In the genomic region with DNA sequence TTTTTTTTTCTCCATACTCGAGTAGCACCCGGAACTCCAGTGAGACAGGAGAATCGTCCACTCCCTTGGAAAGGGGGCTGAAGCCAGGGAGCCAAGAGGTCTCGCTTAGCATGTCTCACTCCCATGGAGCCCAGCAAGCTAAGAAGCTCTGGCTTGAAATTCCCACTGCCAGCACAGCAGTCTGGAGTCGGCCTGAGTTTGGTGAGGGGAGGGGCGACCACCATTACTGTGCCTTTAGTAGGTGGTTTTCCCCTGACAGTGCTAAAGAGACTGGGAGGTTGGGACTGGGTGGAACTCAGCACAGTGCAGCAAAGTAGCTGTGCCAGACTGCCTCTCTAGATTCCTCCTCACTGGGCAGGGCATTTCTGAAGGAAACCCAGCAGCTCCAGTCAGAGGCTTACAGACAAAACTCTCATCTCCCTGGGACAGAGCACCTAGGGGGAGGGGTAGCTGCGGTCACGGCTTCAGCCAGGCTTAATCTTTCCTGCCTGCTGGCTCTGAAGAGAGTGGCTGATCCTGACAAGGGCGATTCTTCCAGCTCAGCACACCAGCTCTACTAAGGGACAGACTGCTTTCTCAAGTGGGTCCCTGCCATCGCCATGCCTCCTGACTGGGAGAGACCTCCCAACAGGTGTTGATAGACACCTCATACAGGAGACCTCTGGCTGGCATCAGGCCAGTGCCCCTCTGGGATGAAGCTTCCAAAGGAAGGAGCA, we compare ENCODE assay signal across 23 cellular contexts.
DNase-seq lines count a peak whose midpoint lies in the region; ATAC-seq and TF ChIP-seq lines count a peak whose summit lies in the region.
"Had no signal": no experiment of that assay in that cellular context is flagged by ENCODE, and none has a peak within 500 bp of the region (broad histone marks: within the 10 kb centered on the region; RNA-seq: fewer than 3 reads in every experiment).

No MANE protein-coding gene starts in this region.

- DNase-seq in EL (peak; percentile 10), LHCN-M2 (ENCODE audit: low read depth) (peak; percentile 35), choroid plexus epithelial cell (ENCODE audit: low read depth) (peak; percentile 18), left lung (no peak), NCI-H526 (lab: John Stamatoyannopoulos, UW) (no peak), activated gamma-delta T cell treated with Interleukin-2 at 50 U/mL for 16 hours (no peak)
- DNase-seq in activated CD8-positive, alpha-beta memory T cell treated with anti-CD3 and anti-CD28 coated beads, Interleukin-2, amount 50 U/mL, for 4 hours = no peak
- DNase-seq: activated CD8-positive, alpha-beta T cell treated with anti-CD3 and anti-CD28 coated beads, Interleukin-2, amount 10 ng/mL, durations not matched to agents 7 days and 5 days; activated naive CD4-positive, alpha-beta T cell treated with anti-CD3 and anti-CD28 coated beads for 36 hours; activated T-cell treated with anti-CD3 and anti-CD28 coated beads, Interleukin-2, amount 50 U/mL, for 24 hours; COR-L47; heart right ventricle; KG1; MV-4-11; naive thymus-derived CD8-positive, alpha-beta T cell; NCI-H187; NCI-H2227 treated with DMSO at 0.1 percent for 48 hours; SK-N-SH; stimulated activated CD4-positive, alpha-beta T cell treated with anti-CD3 and anti-CD28 coated beads, Interleukin-1b, Interleukin-23, amount 100 ng/mL, for 48 hours; testis had no signal

- H3K4me1 ChIP-seq in left lung = no peaks in the 10 kb centered on the region
- H3K4me1 ChIP-seq: heart right ventricle, testis had no signal

- H3K4me3 ChIP-seq in choroid plexus epithelial cell (ENCODE audit: low read depth, low read length) = no peak overlapping the region
- H3K4me3 ChIP-seq in left lung = no peak overlapping the region
- H3K4me3 ChIP-seq: heart right ventricle had no signal

- no peak overlapping the region for H3K27ac ChIP-seq in left lung
- H3K27ac ChIP-seq: heart right ventricle, parathyroid adenoma, testis had no signal

- TF ChIP-seq CTCF in choroid plexus epithelial cell (conservative IDR thresholded peaks at IDR 0.05; ENCODE audit: low read depth, low read length) = no peak
- no peak for TF ChIP-seq CTCF in left lung (IDR thresholded peaks at IDR 0.05)

- ATAC-seq in left lung (peak; percentile 64), HG03442 (IDR thresholded peaks at IDR 0.05; ENCODE audit: unreplicated experiment) (no peak)
- ATAC-seq: activated CD8-positive, alpha-beta T cell treated with anti-CD3 and anti-CD28 coated beads, Interleukin-2, amount 10 ng/mL, durations not matched to agents 7 days and 5 days; naive thymus-derived CD8-positive, alpha-beta T cell; stimulated activated memory B cell treated with anti-CD40 and anti-IgM and Interleukin-4, amounts not matched to agents 10 μg/mL and 1 μg/mL and 100 μg/mL, for 72 hours had no signal

- peaks cover 0 to 26% of the 10 kb centered on the region in 2 donors for H3K9me3 ChIP-seq in left lung
- H3K9me3 ChIP-seq: SK-N-SH, testis had no signal

- no peaks in the 10 kb centered on the region for H3K27me3 ChIP-seq in left lung
- H3K27me3 ChIP-seq: testis had no signal

- H3K36me3 ChIP-seq in left lung = no peaks in the 10 kb centered on the region
- H3K36me3 ChIP-seq: heart right ventricle had no signal

- intact Hi-C loops in left lung (cut with DNase I) = no loop called here

Comparison
In these comparisons a context has a peak if more than half of its experiments do, and no peak if none do; other contexts are left out.
1. DNase-seq: peak in EL (single experiment), LHCN-M2 (single experiment) and choroid plexus epithelial cell (single experiment); none in left lung (0 of 2), NCI-H526 (0 of 2), activated CD8-positive, alpha-beta memory T cell treated with anti-CD3 and anti-CD28 coated beads, Interleukin-2, amount 50 U/mL, for 4 hours (single experiment) and activated gamma-delta T cell treated with Interleukin-2 at 50 U/mL for 16 hours (single experiment).